11 cellular contexts compared by ENCODE assay signal in the genomic region with DNA sequence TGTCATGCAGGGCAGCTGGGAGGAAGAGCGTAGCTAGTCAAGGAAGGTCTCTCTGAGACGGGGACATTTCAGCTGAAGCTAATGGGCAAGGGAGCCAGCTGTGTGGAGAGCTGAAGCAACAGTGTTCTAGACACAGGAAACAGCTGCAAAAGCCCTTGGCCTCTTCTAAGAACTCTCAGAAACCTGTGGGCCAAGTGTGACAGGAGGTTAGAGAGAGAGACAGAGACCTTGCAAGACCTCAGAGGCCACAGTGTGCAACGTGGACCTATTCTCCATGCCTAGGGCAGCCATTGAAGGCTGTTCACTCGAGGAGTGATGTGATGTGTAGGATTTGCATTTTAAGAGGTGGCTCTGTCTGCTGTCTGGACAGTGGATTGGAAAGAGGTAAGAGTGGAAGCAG. TPM values are rescaled to one million over a fixed set of nuclear protein-coding genes. Genes with fewer than 3 reads are reported as not detected.
DNase-seq lines count a peak whose midpoint lies in the region; ATAC-seq and TF ChIP-seq lines count a peak whose summit lies in the region.
"Had no signal": no experiment of that assay in that cellular context is flagged by ENCODE, and none has a peak within 500 bp of the region (broad histone marks: within the 10 kb centered on the region; RNA-seq: fewer than 3 reads in every experiment).

No MANE protein-coding gene starts in this region.

- CTCF ChIA-PET in activated CD8-positive, alpha-beta memory T cell treated with anti-CD3 and anti-CD28 coated beads, Interleukin-2, amount 10 ng/mL, durations not matched to agents 7 days and 5 days (lab: Charles Lee): no interaction called here

- H3K9me3 ChIP-seq in psoas muscle: no peaks in the 10 kb centered on the region

- H3K36me3 Mint-ChIP-seq in activated CD8-positive, alpha-beta memory T cell treated with anti-CD3 and anti-CD28 coated beads, Interleukin-2, amount 10 ng/mL, durations not matched to agents 7 days and 5 days: peaks cover 25% of the 10 kb centered on the region
- H3K36me3 Mint-ChIP-seq in activated T-helper 1 cell treated with anti-CD3 and anti-CD28 coated beads, Interleukin-12 subunit alpha, Interleukin-12 subunit beta, Interleukin-2, Interleukin-4 antibody, amounts not matched to agents 30 ng/mL and 10 ng/mL and 1 ng/mL, durations not matched to agents 14 hours and 24 hours and 36 hours (ENCODE audit: low read depth): peaks cover 22% of the 10 kb centered on the region

- H3K27me3 Mint-ChIP-seq in activated CD8-positive, alpha-beta memory T cell treated with anti-CD3 and anti-CD28 coated beads, Interleukin-2, amount 10 ng/mL, durations not matched to agents 7 days and 5 days: no peaks in the 10 kb centered on the region
- no peaks in the 10 kb centered on the region for H3K27me3 Mint-ChIP-seq in activated T-helper 1 cell treated with anti-CD3 and anti-CD28 coated beads, Interleukin-12 subunit alpha, Interleukin-12 subunit beta, Interleukin-2, Interleukin-4 antibody, amounts not matched to agents 30 ng/mL and 10 ng/mL and 1 ng/mL, durations not matched to agents 14 hours and 24 hours and 36 hours (ENCODE audit: insufficient read depth)

- TF ChIP-seq CTCF in psoas muscle (IDR thresholded peaks at IDR 0.05): no peak

- intact Hi-C loops in activated T-helper 1 cell treated with anti-CD3 and anti-CD28 coated beads, Interleukin-12 subunit alpha, Interleukin-12 subunit beta, Interleukin-2, Interleukin-4 antibody, amounts not matched to agents 30 ng/mL and 10 ng/mL and 1 ng/mL, durations not matched to agents 14 hours and 24 hours and 36 hours (cut with micrococcal nuclease): loop anchor here (2.0 kb wide), 1 partner anchor 48 kb away; the partner anchor contains the start of gene TNRC6B
- intact Hi-C loops in psoas muscle (cut with DNase I) (no loop called here), head of caudate nucleus (cut with DNase I) (no loop called here)

- H3K27me3 ChIP-seq in psoas muscle (ENCODE audit: insufficient read depth in 3 of 3, low read length in 2 of 3): no peaks in the 10 kb centered on the region

- peak; percentile 96 for ATAC-seq in activated CD8-positive, alpha-beta memory T cell treated with anti-CD3 and anti-CD28 coated beads, Interleukin-2, amount 10 ng/mL, durations not matched to agents 7 days and 5 days
- peak in 3 of 4 donors; percentile 42 to 64 (median 55) for ATAC-seq in psoas muscle

- no peaks in the 10 kb centered on the region for H3K9me3 Mint-ChIP-seq in activated CD8-positive, alpha-beta memory T cell treated with anti-CD3 and anti-CD28 coated beads, Interleukin-2, amount 10 ng/mL, durations not matched to agents 7 days and 5 days (ENCODE audit: low read depth)
- no peaks in the 10 kb centered on the region for H3K9me3 Mint-ChIP-seq in activated T-helper 1 cell treated with anti-CD3 and anti-CD28 coated beads, Interleukin-12 subunit alpha, Interleukin-12 subunit beta, Interleukin-2, Interleukin-4 antibody, amounts not matched to agents 30 ng/mL and 10 ng/mL and 1 ng/mL, durations not matched to agents 14 hours and 24 hours and 36 hours
- H3K9me3 Mint-ChIP-seq: nephron progenitor cell had no signal

- 34 to 62% (median 36%) methylated on average over 4 of the region's 4 CpGs for WGBS in psoas muscle, 3 donors

- H3K4me1 ChIP-seq in psoas muscle: peaks cover 11% of the 10 kb centered on the region

- no peak overlapping the region for H3K27ac ChIP-seq in psoas muscle
- H3K27ac ChIP-seq: VCaP had no signal

- no peak overlapping the region for H3K4me3 ChIP-seq in psoas muscle

- peak overlapping the region; percentile 89 for H3K27ac Mint-ChIP-seq in activated CD8-positive, alpha-beta memory T cell treated with anti-CD3 and anti-CD28 coated beads, Interleukin-2, amount 10 ng/mL, durations not matched to agents 7 days and 5 days
- peak overlapping the region; percentile 82 for H3K27ac Mint-ChIP-seq in activated T-helper 1 cell treated with anti-CD3 and anti-CD28 coated beads, Interleukin-12 subunit alpha, Interleukin-12 subunit beta, Interleukin-2, Interleukin-4 antibody, amounts not matched to agents 30 ng/mL and 10 ng/mL and 1 ng/mL, durations not matched to agents 14 hours and 24 hours and 36 hours
- H3K27ac Mint-ChIP-seq: nephron progenitor cell had no signal

- peaks cover 45% of the 10 kb centered on the region for H3K4me1 Mint-ChIP-seq in activated CD8-positive, alpha-beta memory T cell treated with anti-CD3 and anti-CD28 coated beads, Interleukin-2, amount 10 ng/mL, durations not matched to agents 7 days and 5 days
- H3K4me1 Mint-ChIP-seq in activated T-helper 1 cell treated with anti-CD3 and anti-CD28 coated beads, Interleukin-12 subunit alpha, Interleukin-12 subunit beta, Interleukin-2, Interleukin-4 antibody, amounts not matched to agents 30 ng/mL and 10 ng/mL and 1 ng/mL, durations not matched to agents 14 hours and 24 hours and 36 hours (ENCODE audit: low read depth): peaks cover 32% of the 10 kb centered on the region
- H3K4me1 Mint-ChIP-seq: nephron progenitor cell had no signal

- H3K4me3 Mint-ChIP-seq in activated CD8-positive, alpha-beta memory T cell treated with anti-CD3 and anti-CD28 coated beads, Interleukin-2, amount 10 ng/mL, durations not matched to agents 7 days and 5 days: peak overlapping the region; percentile 51
- peak overlapping the region; percentile 55 for H3K4me3 Mint-ChIP-seq in activated T-helper 1 cell treated with anti-CD3 and anti-CD28 coated beads, Interleukin-12 subunit alpha, Interleukin-12 subunit beta, Interleukin-2, Interleukin-4 antibody, amounts not matched to agents 30 ng/mL and 10 ng/mL and 1 ng/mL, durations not matched to agents 14 hours and 24 hours and 36 hours
- H3K4me3 Mint-ChIP-seq: nephron progenitor cell had no signal

- in situ Hi-C loops in KBM-7 (cut with MboI; ENCODE audit: low pct_unique_long_range_greater_than_20kb, low sequenced_read_pairs): no loop called here

- H3K36me3 ChIP-seq in psoas muscle (ENCODE audit: insufficient read depth in 1 of 2, low read depth in 1 of 2): peaks cover 0 to 32% of the 10 kb centered on the region in 2 donors

- peak; percentile 87 for DNase-seq in activated CD8-positive, alpha-beta memory T cell treated with anti-CD3 and anti-CD28 coated beads, Interleukin-2, amount 10 ng/mL, durations not matched to agents 7 days and 5 days
- no peak for DNase-seq in activated CD8-positive, alpha-beta memory T cell treated with anti-CD3 and anti-CD28 coated beads, Interleukin-2, amount 50 U/mL, for 4 hours
- DNase-seq in KBM-7 (peak; percentile 59), psoas muscle (no peak), head of caudate nucleus (no peak), hepatic stellate cell (ENCODE audit: low spot score) (no peak)
- peak; percentile 31 for DNase-seq in activated T-helper 1 cell treated with anti-CD3 and anti-CD28 coated beads, Interleukin-12 subunit alpha, Interleukin-12 subunit beta, Interleukin-2, Interleukin-4 antibody, amounts not matched to agents 30 ng/mL and 10 ng/mL and 1 ng/mL, durations not matched to agents 14 hours and 24 hours and 36 hours (ENCODE audit: low spot score)
- DNase-seq in activated CD4-positive, CD25-positive, alpha-beta regulatory T cell treated with anti-CD3 and anti-CD28 coated beads, Interleukin-2, amount 50 U/mL, for 72 hours: no peak
- DNase-seq: NCI-H345, nephron progenitor cell had no signal

RNA-seq across cellular contexts. Expression of gene TNRC6B, which starts 48.7 kb away (rescaled TPM):
- 10 to 100 TPM; 40.0 to 72.5 TPM for total RNA-seq in activated CD8-positive, alpha-beta memory T cell treated with anti-CD3 and anti-CD28 coated beads, Interleukin-2, amount 10 ng/mL, durations not matched to agents 7 days and 5 days
- total RNA-seq in activated T-helper 1 cell treated with anti-CD3 and anti-CD28 coated beads, Interleukin-12 subunit alpha, Interleukin-12 subunit beta, Interleukin-2, Interleukin-4 antibody, amounts not matched to agents 30 ng/mL and 10 ng/mL and 1 ng/mL, durations not matched to agents 14 hours and 24 hours and 36 hours: 26.2 and 30.9 TPM in 2 replicates
- 10 to 100 TPM; 27.9 to 49.4 (median 32.6) TPM for total RNA-seq in psoas muscle
- polyA plus RNA-seq in psoas muscle: 10 to 100 TPM in 1 of 3 donors, 1 to 10 TPM in 2; 2.2 to 17.4 (median 2.5) TPM

Comparison
In these comparisons a context has a peak if more than half of its experiments do, and no peak if none do; other contexts are left out.
1. DNase-seq: peak in activated CD8-positive, alpha-beta memory T cell treated with anti-CD3 and anti-CD28 coated beads, Interleukin-2, amount 10 ng/mL, durations not matched to agents 7 days and 5 days (single experiment), KBM-7 (single experiment) and activated T-helper 1 cell treated with anti-CD3 and anti-CD28 coated beads, Interleukin-12 subunit alpha, Interleukin-12 subunit beta, Interleukin-2, Interleukin-4 antibody, amounts not matched to agents 30 ng/mL and 10 ng/mL and 1 ng/mL, durations not matched to agents 14 hours and 24 hours and 36 hours (single experiment); none in activated CD8-positive, alpha-beta memory T cell treated with anti-CD3 and anti-CD28 coated beads, Interleukin-2, amount 50 U/mL, for 4 hours (single experiment), psoas muscle (0 of 2), head of caudate nucleus (0 of 42), activated CD4-positive, CD25-positive, alpha-beta regulatory T cell treated with anti-CD3 and anti-CD28 coated beads, Interleukin-2, amount 50 U/mL, for 72 hours (single experiment) and hepatic stellate cell (single experiment).